Comparison of ENCODE assay signal across 8 cellular contexts in genomic region chr22:23497889-23498288, GRCh38.
DNase-seq lines count a peak whose midpoint lies in the region; ATAC-seq, FAIRE-seq and TF ChIP-seq lines count a peak whose summit lies in the region.
"Not testable (repeated sequence)": the region's sequence is repeated elsewhere in the genome, so short reads cannot be mapped to it uniquely, and the experiment has no call there.

No MANE protein-coding gene starts in this region.

- H3K4me3 ChIP-seq in BLaER1; DND-41 (ENCODE audit: low read depth in 1 of 2, low read length in 2 of 2); HepG2 (replicated peaks in 1 of 3; ENCODE audit: insufficient read depth in 1 of 3, low read depth in 2 of 3, low read length in 3 of 3); neural progenitor cell: not testable (repeated sequence)

- not testable (repeated sequence) for H2AFZ ChIP-seq in DND-41 (ENCODE audit: low read depth, low read length); HepG2 (ENCODE audit: low read length); neural progenitor cell (replicated peaks)

- not testable (repeated sequence) for DNase-seq in DND-41; T-helper 17 cell; HepG2 (ENCODE audit: low spot score); neural progenitor cell (ENCODE audit: low spot score)
- DNase-seq in mesenteric fat pad (ENCODE audit: low spot score) (peak; percentile 30), ureter (ENCODE audit: low spot score) (peak; percentile 29)

- not testable (repeated sequence) for H3K9ac ChIP-seq in BLaER1; DND-41 (ENCODE audit: low read depth, low read length); HepG2 (ENCODE audit: insufficient read depth, low read depth, low read length); neural progenitor cell

- 0 out of 2 replicates have a peak overlapping the region, but pooled peaks have one; percentile 18 for H3K27ac ChIP-seq in BLaER1
- peak overlapping the region; percentile 79; the same call in 1 of the 2 replicates for H3K27ac ChIP-seq in DND-41 (ENCODE audit: low read length)
- peak overlapping the region; percentile 69 for H3K27ac ChIP-seq in KOPT-K1 (ENCODE audit: low read depth, low read length, poor library complexity, severe bottlenecking)
- not testable (repeated sequence) for H3K27ac ChIP-seq in HepG2 (ENCODE audit: extremely low read length, insufficient read depth, low read length); neural progenitor cell

- not testable (repeated sequence) for H3K79me2 ChIP-seq in DND-41 (ENCODE audit: insufficient read depth, low read length); HepG2 (ENCODE audit: insufficient read depth, low read length); neural progenitor cell (ENCODE audit: low read depth)

- BruUV-seq in HepG2 (replicated peaks; lab: Mats Ljungman, UMichigan) = not testable (repeated sequence)

- TF ChIP-seq CTCF in DND-41 (IDR thresholded peaks at IDR 0.05; ENCODE audit: borderline replicate concordance, extremely low read depth, low read length, poor library complexity, severe bottlenecking); HepG2 (CRISPR knock-in tag; IDR thresholded peaks at IDR 0.05); neural progenitor cell (IDR thresholded peaks at IDR 0.05): not testable (repeated sequence)

- not testable (repeated sequence) for H3K27me3 Mint-ChIP-seq in T-helper 17 cell
- H3K27me3 Mint-ChIP-seq in neural progenitor cell (ENCODE audit: insufficient read depth, low read depth) = peaks cover 11% of the 10 kb centered on the region

- POLR2A ChIA-PET in HepG2 (lab: Yijun Ruan, JAX) = not testable (repeated sequence)

- H3K4me1 ChIP-seq in BLaER1 = peaks cover 65% of the 10 kb centered on the region
- H3K4me1 ChIP-seq in DND-41 (ENCODE audit: insufficient read depth, low read length) = peaks cover 58% of the 10 kb centered on the region
- H3K4me1 ChIP-seq in HepG2 (ENCODE audit: insufficient read depth, low read length) = peaks cover 40% of the 10 kb centered on the region
- not testable (repeated sequence) for H3K4me1 ChIP-seq in neural progenitor cell

- not testable (repeated sequence) for H3K36me3 Mint-ChIP-seq in T-helper 17 cell (ENCODE audit: low read depth); neural progenitor cell

- ATAC-seq in DND-41 (ENCODE audit: insufficient read depth, low read depth); T-helper 17 cell; HepG2: not testable (repeated sequence)

- H3K27ac Mint-ChIP-seq in T-helper 17 cell (peak overlapping the region; percentile 91), neural progenitor cell (peak overlapping the region; percentile 68)

- H3F3A ChIP-seq in neural progenitor cell (ENCODE audit: low read depth) = not testable (repeated sequence)

- CTCF ChIA-PET in HepG2 (lab: Yijun Ruan, JAX; ENCODE audit: low intra/inter-chr PET ratio, low total read pairs) = not testable (repeated sequence)

- in situ Hi-C loops in HepG2 (cut with HindIII; ENCODE audit: extremely low pct_ligation_motif_present, low pct_unique_long_range_greater_than_20kb) = loop anchor here (25.0 kb wide), 1 partner anchor 89 kb away; the partner anchor contains the start of gene IGLL1

- H4K20me1 ChIP-seq in BLaER1; DND-41 (ENCODE audit: insufficient read depth, low read length); HepG2 (ENCODE audit: insufficient read depth, low read length); neural progenitor cell (ENCODE audit: low read depth): not testable (repeated sequence)

- TF ChIP-seq POLR2A in HepG2 (IDR thresholded peaks at IDR 0.05; ENCODE audit: insufficient read depth in 1 of 2, low read depth in 2 of 2, low read length in 2 of 2) = not testable (repeated sequence)

- not testable (repeated sequence) for H3K9me3 Mint-ChIP-seq in neural progenitor cell

- not testable (repeated sequence) for TF ChIP-seq EP300 in HepG2 (IDR thresholded peaks at IDR 0.05; ENCODE audit: low read depth in 2 of 2, low read length in 2 of 2); HepG2 (CRISPR knock-in tag; IDR thresholded peaks at IDR 0.05; ENCODE audit: borderline replicate concordance)

- H3K4me1 Mint-ChIP-seq in T-helper 17 cell (peaks cover 11% of the 10 kb centered on the region), neural progenitor cell (peaks cover 37% of the 10 kb centered on the region)

- H3K4me3 Mint-ChIP-seq in T-helper 17 cell, neural progenitor cell: not testable (repeated sequence)

- not testable (repeated sequence) for H3K9me3 ChIP-seq in BLaER1; DND-41 (ENCODE audit: insufficient read depth, low read length, severe bottlenecking); KOPT-K1 (ENCODE audit: insufficient read depth, low read length, poor library complexity, severe bottlenecking); T-helper 17 cell (ENCODE audit: control insufficient read depth, low read length, poor library complexity, severe bottlenecking); HepG2 (ENCODE audit: low read length); neural progenitor cell (ENCODE audit: low read depth)

- WGBS in HepG2 (ENCODE audit: low lambda C conversion rate) = 41% methylated on average over 5 of the region's 6 CpGs

- H3K4me2 ChIP-seq in BLaER1; DND-41 (ENCODE audit: insufficient read depth, low read length); HepG2 (ENCODE audit: low read depth, low read length); neural progenitor cell: not testable (repeated sequence)

- TF ChIP-seq RAD21 in HepG2 (CRISPR knock-in tag; IDR thresholded peaks at IDR 0.05) = not testable (repeated sequence)

- not testable (repeated sequence) for H3K27me3 ChIP-seq in BLaER1; DND-41 (ENCODE audit: insufficient read depth, low read length, poor library complexity); HepG2 (ENCODE audit: control insufficient read depth in 1 of 2, insufficient read depth in 2 of 2, low read length in 2 of 2); neural progenitor cell

- not testable (repeated sequence) for H3K36me3 ChIP-seq in BLaER1; DND-41 (ENCODE audit: insufficient read depth, low read length); KOPT-K1 (ENCODE audit: insufficient read depth, low read length); HepG2 (replicated peaks in 1 of 2; ENCODE audit: control insufficient read depth in 1 of 2, insufficient read depth in 2 of 2, low read length in 2 of 2); neural progenitor cell

- FAIRE-seq in HepG2 (lab: Jason Lieb, UNC) = not testable (repeated sequence)

- intact Hi-C loops in HepG2 (cut with micrococcal nuclease; ENCODE audit: unreplicated experiment) = not testable (repeated sequence)

TF ChIP-seq in HepG2, 621 proteins besides CTCF, POLR2A, EP300 and RAD21:
- peak; percentile 55 for TF ChIP-seq CEBPG (CRISPR knock-in tag; IDR thresholded peaks at IDR 0.05)
- 0 out of 2 replicates have a peak, but pooled peaks have one; percentile 33 for TF ChIP-seq RARA (CRISPR knock-in tag; IDR thresholded peaks at IDR 0.05)
- TF ChIP-seq ZNF770 (CRISPR knock-in tag; IDR thresholded peaks at IDR 0.05) = 0 out of 2 replicates have a peak, but pooled peaks have one; percentile 43
- peak; percentile 30; the same call in 1 of the 2 replicates for TF ChIP-seq CEBPB (IDR thresholded peaks at IDR 0.05; ENCODE audit: borderline replicate concordance, low read depth, low read length)
